Comparison of ENCODE assay signal across 8 cellular contexts in the genomic region with DNA sequence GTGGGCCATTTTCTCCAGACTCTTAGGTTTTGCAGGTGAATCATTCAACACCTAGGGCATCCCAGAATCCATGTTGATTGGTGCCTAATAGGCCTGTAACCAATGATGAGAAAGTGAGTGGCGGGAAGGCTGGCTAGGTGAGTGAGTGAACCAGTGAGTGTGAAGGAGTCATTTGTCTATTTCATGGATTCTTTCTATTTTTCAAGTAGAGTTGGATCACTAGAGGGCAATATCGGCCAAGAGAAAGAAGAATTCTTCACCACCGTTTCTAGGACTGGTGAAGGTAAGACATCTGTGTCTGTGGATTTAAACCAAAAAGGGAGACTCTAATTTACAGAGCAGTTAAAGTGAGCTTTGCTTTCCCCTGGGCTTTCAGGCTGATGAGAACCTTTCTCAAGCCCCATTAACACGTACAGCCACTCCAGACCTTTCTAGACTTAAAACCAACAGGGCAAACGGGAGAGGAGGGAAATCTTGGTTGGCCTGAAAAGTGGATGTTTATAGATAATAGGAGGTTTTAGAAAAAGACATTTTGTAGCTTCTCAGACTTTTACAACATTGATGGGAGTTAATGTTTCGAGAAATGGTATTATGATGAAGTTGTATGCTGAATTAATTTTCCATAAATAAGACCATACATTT.
DNase-seq lines count a peak whose midpoint lies in the region; ATAC-seq and TF ChIP-seq lines count a peak whose summit lies in the region.

No MANE protein-coding gene starts in this region.

- peaks cover 0 to 6% (median 5%) of the 10 kb centered on the region in 4 donors for H3K4me1 Mint-ChIP-seq in CD4-positive, alpha-beta memory T cell

- H3K9me3 Mint-ChIP-seq in CD4-positive, alpha-beta memory T cell: no peaks in the 10 kb centered on the region

- H3K27me3 Mint-ChIP-seq in CD4-positive, alpha-beta memory T cell: no peaks in the 10 kb centered on the region

- no peaks in the 10 kb centered on the region for H3K36me3 ChIP-seq in CD4-positive, alpha-beta memory T cell (ENCODE audit: insufficient read depth, low read length)

- H3K4me1 ChIP-seq in CD4-positive, alpha-beta memory T cell (ENCODE audit: insufficient read depth, low read length): no peaks in the 10 kb centered on the region

- DNase-seq in CD4-positive, alpha-beta memory T cell: peak in 4 of 5 donors; percentile 26 to 49 (median 32)
- peak; percentile 77 for DNase-seq in NCI-H1694 treated with DMSO at 0.1 percent for 48 hours (lab: John Stamatoyannopoulos, UW)
- DNase-seq in astrocyte of the spinal cord (ENCODE audit: low read depth, low spot score): peak; percentile 75
- no peak for DNase-seq in left lobe of liver (ENCODE audit: low spot score)
- DNase-seq in NCI-H2029 (lab: John Stamatoyannopoulos, UW): no peak

- no peaks in the 10 kb centered on the region for H3K36me3 Mint-ChIP-seq in CD4-positive, alpha-beta memory T cell

- no peaks in the 10 kb centered on the region for H3K9me3 ChIP-seq in CD4-positive, alpha-beta memory T cell (ENCODE audit: control insufficient read depth in 1 of 2, low read length in 2 of 2)

- peak; percentile 43 for TF ChIP-seq CTCF in astrocyte of the spinal cord (IDR thresholded peaks at IDR 0.05; ENCODE audit: low read depth, low read length)

- ATAC-seq in GM18867 (IDR thresholded peaks at IDR 0.05; ENCODE audit: unreplicated experiment) (peak; percentile 55), left lobe of liver (peak; percentile 93), HG03521 (IDR thresholded peaks at IDR 0.05; ENCODE audit: unreplicated experiment) (no peak), HG03039 (IDR thresholded peaks at IDR 0.05; ENCODE audit: unreplicated experiment) (no peak)

- H3K4me3 ChIP-seq in CD4-positive, alpha-beta memory T cell (ENCODE audit: low read length in 2 of 2): no peak overlapping the region
- no peak overlapping the region for H3K4me3 ChIP-seq in astrocyte of the spinal cord (ENCODE audit: low read depth, low read length)

- in situ Hi-C loops in astrocyte of the spinal cord (cut with HindIII; ENCODE audit: low sequenced_read_pairs): no loop called here

- H3K27me3 ChIP-seq in CD4-positive, alpha-beta memory T cell (ENCODE audit: insufficient read depth, low read length): no peaks in the 10 kb centered on the region

- no peak overlapping the region for H3K27ac ChIP-seq in CD4-positive, alpha-beta memory T cell (ENCODE audit: low read depth, low read length)

- POLR2A ChIA-PET in CD4-positive, alpha-beta memory T cell (lab: Charles Lee; ENCODE audit: partially characterized antibody): no interaction called here

- CTCF ChIA-PET in CD4-positive, alpha-beta memory T cell (lab: Charles Lee; ENCODE audit: partially characterized antibody): interaction anchor here (0.7 to 10.8 kb wide), 16 partner anchors 9 to 946 kb away, joined by 3 to 135 read pairs (median 4); no protein-coding TSS in a partner anchor

- no peak overlapping the region for H3K4me3 Mint-ChIP-seq in CD4-positive, alpha-beta memory T cell

- intact Hi-C loops in CD4-positive, alpha-beta memory T cell (cut with micrococcal nuclease): loop anchor here (1.0 to 5.0 kb wide), 5 partner anchors 113 to 901 kb away; a partner anchor contains a TSS

- peak overlapping the region in 1 of 7 donors; percentile 35 for H3K27ac Mint-ChIP-seq in CD4-positive, alpha-beta memory T cell

Comparison
In these comparisons a context has a peak if more than half of its experiments do, and no peak if none do; other contexts are left out.
1. DNase-seq: peak in CD4-positive, alpha-beta memory T cell (4 of 5), NCI-H1694 treated with DMSO at 0.1 percent for 48 hours (single experiment) and astrocyte of the spinal cord (single experiment); none in left lobe of liver (single experiment) and NCI-H2029 (single experiment).
2. ATAC-seq: peak in GM18867 (single experiment) and left lobe of liver (single experiment); none in HG03521 (single experiment) and HG03039 (single experiment).